Comparison of ENCODE assay signal across 9 cellular contexts in the genomic region with DNA sequence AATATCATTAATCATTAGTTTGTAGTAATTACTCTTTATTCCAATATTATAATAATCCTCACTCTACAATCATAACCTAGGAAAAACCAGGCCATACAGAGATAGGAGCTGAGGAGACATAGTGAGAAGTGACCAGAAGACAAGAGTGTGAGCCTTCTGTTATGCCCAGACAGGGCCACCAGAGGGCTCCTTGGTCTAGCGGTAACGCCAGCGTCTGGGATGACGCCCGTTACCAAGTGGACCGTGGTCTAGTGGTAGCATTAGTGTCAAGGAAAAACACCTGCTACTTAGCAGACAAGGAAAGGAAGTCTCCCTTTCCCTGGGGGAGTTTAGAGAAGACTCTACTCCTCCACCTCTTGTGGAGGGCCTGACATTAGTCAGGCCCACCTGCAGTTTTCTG. TPM values are rescaled to one million over a fixed set of nuclear protein-coding genes. Genes with fewer than 3 reads are reported as not detected.
DNase-seq lines count a peak whose midpoint lies in the region; ATAC-seq, FAIRE-seq and TF ChIP-seq lines count a peak whose summit lies in the region.
"Not testable (repeated sequence)": the region's sequence is repeated elsewhere in the genome, so short reads cannot be mapped to it uniquely, and the experiment has no call there.
"Had no signal": no experiment of that assay in that cellular context is flagged by ENCODE, and none has a peak within 500 bp of the region (broad histone marks: within the 10 kb centered on the region; RNA-seq: fewer than 3 reads in every experiment).

No MANE protein-coding gene starts in this region.

- not testable (repeated sequence) for H3K27me3 Mint-ChIP-seq in activated CD8-positive, alpha-beta T cell treated with anti-CD3 and anti-CD28 coated beads for 36 hours

- not testable (repeated sequence) for H3K23ac ChIP-seq in H1 (ENCODE audit: insufficient read length)

- not testable (repeated sequence) for H3K56ac ChIP-seq in H1 (replicated peaks; ENCODE audit: insufficient read length, low read depth, low read length)

- H3K4ac ChIP-seq in H1 (replicated peaks; ENCODE audit: insufficient read length, low read depth, low read length), result not testable (repeated sequence)

- not testable (repeated sequence) for H4K5ac ChIP-seq in H1 (ENCODE audit: insufficient read length, low read depth, low read length)

- H3K9me2 ChIP-seq in Karpas-422 (replicated peaks; ENCODE audit: insufficient read depth, low read length), result not testable (repeated sequence)

- H3K4me1 ChIP-seq in Karpas-422 (ENCODE audit: low read length); Panc1 (ENCODE audit: control insufficient read depth, insufficient read depth, low read length); H1 (replicated peaks in 1 of 4; ENCODE audit: control insufficient read depth in 3 of 4, insufficient read depth in 4 of 4, low read length in 3 of 4); HepG2 (ENCODE audit: insufficient read depth, low read length): not testable (repeated sequence)

- CTCF ChIA-PET in Panc1 (lab: Charles Lee); activated CD8-positive, alpha-beta T cell treated with anti-CD3 and anti-CD28 coated beads for 36 hours (lab: Charles Lee); HepG2 (lab: Yijun Ruan, JAX; ENCODE audit: low intra/inter-chr PET ratio, low total read pairs): not testable (repeated sequence)
- CTCF ChIA-PET in H1 (lab: Charles Lee; ENCODE audit: partially characterized antibody), result interaction anchor here (0.7 to 4.4 kb wide), 23 partner anchors 8 to 522 kb away, joined by 3 to 30 read pairs (median 3); no protein-coding TSS in a partner anchor

- H4K20me1 ChIP-seq in Karpas-422 (ENCODE audit: insufficient read depth, low read depth, low read length); H1 (replicated peaks in 1 of 2; ENCODE audit: control insufficient read depth in 1 of 2, insufficient read depth in 2 of 2, low read length in 2 of 2); HepG2 (ENCODE audit: insufficient read depth, low read length): not testable (repeated sequence)

- not testable (repeated sequence) for H3K36me3 Mint-ChIP-seq in activated CD8-positive, alpha-beta T cell treated with anti-CD3 and anti-CD28 coated beads for 36 hours (ENCODE audit: low read depth)

- H3K79me2 ChIP-seq in Karpas-422 (ENCODE audit: low read length); H1 (ENCODE audit: control insufficient read depth in 1 of 2, insufficient read depth in 2 of 2, low read length in 2 of 2); HepG2 (ENCODE audit: insufficient read depth, low read length): not testable (repeated sequence)

- TF ChIP-seq RAD21 in H1 (IDR thresholded peaks at IDR 0.05 in 1 of 2, conservative IDR thresholded peaks at IDR 0.05 in 1 of 2; ENCODE audit: low read depth in 2 of 2, low read length in 2 of 2), result peak in 1 of 2 experiments; percentile 28; a peak in 2 of 4 replicates
- not testable (repeated sequence) for TF ChIP-seq RAD21 in HepG2 (CRISPR knock-in tag; IDR thresholded peaks at IDR 0.05)

- not testable (repeated sequence) for H2BK12ac ChIP-seq in H1 (ENCODE audit: low read depth, low read length)

- H3K4me2 ChIP-seq in Karpas-422 (ENCODE audit: low read depth, low read length, poor library complexity, severe bottlenecking); H1 (ENCODE audit: insufficient read depth in 1 of 2, low read depth in 2 of 2, low read length in 2 of 2); HepG2 (ENCODE audit: low read depth, low read length): not testable (repeated sequence)

- H3K9me3 Mint-ChIP-seq in activated CD8-positive, alpha-beta T cell treated with anti-CD3 and anti-CD28 coated beads for 36 hours, result not testable (repeated sequence)

- H2BK15ac ChIP-seq in H1 (ENCODE audit: low read length), result not testable (repeated sequence)

- not testable (repeated sequence) for FAIRE-seq in H1 (lab: Jason Lieb, UNC); HepG2 (lab: Jason Lieb, UNC)

- not testable (repeated sequence) for TF ChIP-seq POLR2A in H1 (IDR thresholded peaks at IDR 0.05; ENCODE audit: control extremely low read depth in 1 of 2, low read depth in 2 of 2, low read length in 2 of 2); HepG2 (IDR thresholded peaks at IDR 0.05; ENCODE audit: insufficient read depth in 1 of 2, low read depth in 2 of 2, low read length in 2 of 2)

- TF ChIP-seq CTCF in GM12875 (IDR thresholded peaks at IDR 0.05; ENCODE audit: borderline replicate concordance, insufficient read depth, low read depth, low read length) (peak; percentile 16; the same call in 1 of the 2 replicates), Panc1 (IDR thresholded peaks at IDR 0.05) (peak; percentile 63), H1 (IDR thresholded peaks at IDR 0.05; ENCODE audit: control extremely low read depth in 1 of 3, insufficient read depth in 1 of 3, low read depth in 1 of 3, low read length in 3 of 3) (peak in 2 of 3 experiments; percentile 1 to 24; a peak in 1 of 4 replicates)
- TF ChIP-seq CTCF in activated CD8-positive, alpha-beta T cell treated with anti-CD3 and anti-CD28 coated beads for 36 hours (IDR thresholded peaks at IDR 0.05), result peak; percentile 24
- not testable (repeated sequence) for TF ChIP-seq CTCF in HepG2 (CRISPR knock-in tag; IDR thresholded peaks at IDR 0.05)

- not testable (repeated sequence) for BruUV-seq in Panc1 (replicated peaks; lab: Mats Ljungman, UMichigan); HepG2 (replicated peaks; lab: Mats Ljungman, UMichigan)

- H3K4me1 Mint-ChIP-seq in activated CD8-positive, alpha-beta T cell treated with anti-CD3 and anti-CD28 coated beads for 36 hours (ENCODE audit: low read depth), result not testable (repeated sequence)

- not testable (repeated sequence) for H3K36me3 ChIP-seq in Karpas-422 (ENCODE audit: insufficient read depth, low read length); Panc1 (ENCODE audit: control insufficient read depth, insufficient read depth, low read length); H1 (ENCODE audit: control insufficient read depth in 2 of 4, insufficient read depth in 4 of 4, low read length in 3 of 4); HepG2 (replicated peaks in 1 of 2; ENCODE audit: control insufficient read depth in 1 of 2, insufficient read depth in 2 of 2, low read length in 2 of 2)

- TF ChIP-seq EP300 in H1 (IDR thresholded peaks at IDR 0.05; ENCODE audit: borderline replicate concordance in 1 of 2, low read depth in 2 of 2, low read length in 2 of 2); HepG2 (IDR thresholded peaks at IDR 0.05; ENCODE audit: low read depth in 2 of 2, low read length in 2 of 2); HepG2 (CRISPR knock-in tag; IDR thresholded peaks at IDR 0.05; ENCODE audit: borderline replicate concordance): not testable (repeated sequence)

- not testable (repeated sequence) for H3K27ac Mint-ChIP-seq in activated CD8-positive, alpha-beta T cell treated with anti-CD3 and anti-CD28 coated beads for 36 hours

- POLR2A ChIA-PET in Panc1 (lab: Charles Lee); activated CD8-positive, alpha-beta T cell treated with anti-CD3 and anti-CD28 coated beads for 36 hours (lab: Charles Lee); H1 (lab: Charles Lee; ENCODE audit: partially characterized antibody); HepG2 (lab: Yijun Ruan, JAX): not testable (repeated sequence)

- not testable (repeated sequence) for H4K8ac ChIP-seq in H1 (ENCODE audit: extremely low read depth, insufficient read depth, low read length)

- H3K14ac ChIP-seq in H1 (ENCODE audit: insufficient read length), result not testable (repeated sequence)

- H2AK5ac ChIP-seq in H1 (ENCODE audit: low read depth, low read length), result not testable (repeated sequence)

- not testable (repeated sequence) for H3K27me3 ChIP-seq in Karpas-422 (ENCODE audit: low read length); Panc1 (ENCODE audit: control insufficient read depth, insufficient read depth, low read length); H1 (replicated peaks in 1 of 4; ENCODE audit: control insufficient read depth in 3 of 4, extremely low read depth in 1 of 4, insufficient read depth in 3 of 4, low read length in 3 of 4); HepG2 (ENCODE audit: control insufficient read depth in 1 of 2, insufficient read depth in 2 of 2, low read length in 2 of 2)

- H3K4me3 Mint-ChIP-seq in activated CD8-positive, alpha-beta T cell treated with anti-CD3 and anti-CD28 coated beads for 36 hours, result not testable (repeated sequence)

- not testable (repeated sequence) for H4K91ac ChIP-seq in H1 (replicated peaks; ENCODE audit: insufficient read length, low read length)

- H3K4me3 ChIP-seq in GM12875 (ENCODE audit: low read depth, low read length); Karpas-422 (ENCODE audit: low read length); Panc1 (ENCODE audit: low read depth in 2 of 2, low read length in 2 of 2); H1 (ENCODE audit: extremely low read depth in 1 of 4, insufficient read depth in 2 of 4, low read depth in 3 of 4, low read length in 4 of 4); HepG2 (replicated peaks in 1 of 3; ENCODE audit: insufficient read depth in 1 of 3, low read depth in 2 of 3, low read length in 3 of 3): not testable (repeated sequence)

- H3K79me1 ChIP-seq in H1 (ENCODE audit: low read depth, low read length), result not testable (repeated sequence)

- H3K27ac ChIP-seq in Karpas-422 (ENCODE audit: low read length); Panc1 (ENCODE audit: low read length); H1 (ENCODE audit: low read depth, low read length); HepG2 (ENCODE audit: extremely low read length, insufficient read depth, low read length): not testable (repeated sequence)

- intact Hi-C loops in Panc1 (cut with micrococcal nuclease; ENCODE audit: unreplicated experiment); activated CD8-positive, alpha-beta T cell treated with anti-CD3 and anti-CD28 coated beads for 36 hours (cut with micrococcal nuclease); HepG2 (cut with micrococcal nuclease; ENCODE audit: unreplicated experiment): not testable (repeated sequence)

- 85% methylated on average over 6 of the region's 6 CpGs; no CpG with 5 or more reads in 1 of the 2 experiments for WGBS in H1 (ENCODE audit: extremely low coverage in 1 of 2, insufficient coverage in 1 of 2, insufficient read length in 1 of 2, insufficient replicate concordance in 2 of 2, low coverage in 1 of 2, low lambda C conversion rate in 2 of 2, missing lambda C conversion rate in 1 of 2), 2 experiments
- WGBS in HepG2 (ENCODE audit: low lambda C conversion rate), result 85% methylated on average over 5 of the region's 6 CpGs

- H2BK120ac ChIP-seq in H1 (replicated peaks; ENCODE audit: low read depth, low read length), result not testable (repeated sequence)

- H3K9ac ChIP-seq in Karpas-422 (ENCODE audit: low read length); H1 (replicated peaks in 1 of 4; ENCODE audit: extremely low read depth in 1 of 4, low read depth in 3 of 4, low read length in 3 of 4); HepG2 (ENCODE audit: insufficient read depth, low read depth, low read length): not testable (repeated sequence)

- not testable (repeated sequence) for H2BK5ac ChIP-seq in H1 (ENCODE audit: low read depth, low read length)

- not testable (repeated sequence) for H2AFZ ChIP-seq in Karpas-422 (ENCODE audit: low read length); H1 (ENCODE audit: low read length); HepG2 (ENCODE audit: low read length)

- DNase-seq in DMS53 treated with DMSO at 0.1 percent for 48 hours (lab: John Stamatoyannopoulos, UW; ENCODE audit: unreplicated experiment), result peak; percentile 32
- DNase-seq in Karpas-422, result peak; percentile 46
- not testable (repeated sequence) for DNase-seq in Panc1 (ENCODE audit: low read depth, low spot score); activated CD8-positive, alpha-beta T cell treated with anti-CD3 and anti-CD28 coated beads for 36 hours; H1 (ENCODE audit: low read depth in 1 of 2, low spot score in 2 of 2); HepG2 (ENCODE audit: low spot score)

- in situ Hi-C loops in Panc1 (cut with HindIII; ENCODE audit: low pct_unique_long_range_greater_than_20kb, low sequenced_read_pairs); HepG2 (cut with HindIII; ENCODE audit: extremely low pct_ligation_motif_present, low pct_unique_long_range_greater_than_20kb): not testable (repeated sequence)

- not testable (repeated sequence) for H3K23me2 ChIP-seq in H1 (ENCODE audit: low read depth, low read length)

- not testable (repeated sequence) for ATAC-seq in Panc1; activated CD8-positive, alpha-beta T cell treated with anti-CD3 and anti-CD28 coated beads for 36 hours; HepG2

- not testable (repeated sequence) for H3K18ac ChIP-seq in H1 (ENCODE audit: extremely low read depth, low read length)

- H3K9me3 ChIP-seq in Karpas-422 (ENCODE audit: low read length); Panc1 (ENCODE audit: control insufficient read depth, insufficient read depth, low read depth, low read length); H1 (ENCODE audit: insufficient read depth in 2 of 2, low read depth in 1 of 2, low read length in 1 of 2); HepG2 (ENCODE audit: low read length): not testable (repeated sequence)

- not testable (repeated sequence) for H2BK20ac ChIP-seq in H1 (ENCODE audit: low read length)

RNA-seq across cellular contexts. Expression of gene DIRAS3, which starts 7.6 kb away (rescaled TPM):
- not detected in 2 replicates for total RNA-seq in Karpas-422 (2014; rRNA removed; shearing (Covaris generic); ENCODE audit: low replicate concordance)
- total RNA-seq in Panc1 (2021; ENCODE audit: unreplicated experiment), result not detected
- not detected for polyA plus RNA-seq in Panc1 (2012; ENCODE audit: insufficient read length)
- total RNA-seq in activated CD8-positive, alpha-beta T cell treated with anti-CD3 and anti-CD28 coated beads for 36 hours, result under 1 TPM; 0.18 to 0.20 TPM
- total RNA-seq in H1 (2021; fragmentation: NEBNext Ultra II Directional; extraction: Animal tissue kit (Norgen Biotek cat#: 25700)), result not detected in 2 replicates
- 0.11 and 0.13 TPM in 2 replicates for polyA plus RNA-seq in H1 (2011; rRNA removed)
- 0.13 TPM for polyA plus RNA-seq in H1 (2011; cell fraction: cytosol; rRNA removed)
- polyA plus RNA-seq in H1 (2011; cell fraction: nucleus; rRNA removed), result 0.07 TPM
- not detected in 4 replicates for polyA plus RNA-seq in H1 (2012, experiment 1 of 2)
- polyA plus RNA-seq in H1 (2012, experiment 2 of 2), result 0.08 TPM
- 0.06 TPM for polyA plus RNA-seq in H1 (2013, experiment 1 of 2)
- polyA plus RNA-seq in H1 (2013, experiment 2 of 2), result not detected
- not detected in 2 replicates for polyA minus RNA-seq in H1 (2011; rRNA and poly(A)+ RNA removed)
- not detected for polyA minus RNA-seq in H1 (2011; cell fraction: cytosol; rRNA and poly(A)+ RNA removed)
- polyA minus RNA-seq in H1 (2011; cell fraction: nucleus; rRNA and poly(A)+ RNA removed), result not detected
- not detected in 2 replicates for total RNA-seq in HepG2 (2016; rRNA removed; fragmentation: Illumina TruSeq; extraction: Trizol)
- total RNA-seq in HepG2 (2016; cell fraction: cytosol; rRNA removed; fragmentation: Illumina TruSeq; extraction: Trizol; ENCODE audit: low read depth), result not detected in 2 replicates
- not detected in 2 replicates for total RNA-seq in HepG2 (2016; cell fraction: insoluble cytoplasmic fraction; rRNA removed; fragmentation: Illumina TruSeq; extraction: Trizol)
- total RNA-seq in HepG2 (2016; cell fraction: membrane; rRNA removed; fragmentation: Illumina TruSeq; extraction: Trizol), result not detected in 2 replicates
- not detected in 2 replicates for total RNA-seq in HepG2 (2016; cell fraction: nucleus; rRNA removed; fragmentation: Illumina TruSeq; extraction: Trizol)
- polyA plus RNA-seq in HepG2 (2011; rRNA removed), result not detected in 2 replicates
- polyA plus RNA-seq in HepG2 (2011; cell fraction: cytosol; rRNA removed), result not detected in 2 replicates
- polyA plus RNA-seq in HepG2 (2011; cell fraction: nucleus; rRNA removed), result not detected in 2 replicates
- not detected in 2 replicates for polyA plus RNA-seq in HepG2 (2012)
- polyA plus RNA-seq in HepG2 (2016; cell fraction: cytosol; fragmentation: Illumina TruSeq; extraction: Trizol; ENCODE audit: low read depth), result not detected in 2 replicates
- polyA plus RNA-seq in HepG2 (2016; cell fraction: insoluble cytoplasmic fraction; fragmentation: Illumina TruSeq; extraction: Trizol; ENCODE audit: low read depth), result not detected in 2 replicates
- polyA plus RNA-seq in HepG2 (2016; cell fraction: membrane; fragmentation: Illumina TruSeq; extraction: Trizol; ENCODE audit: low read depth), result not detected in 2 replicates
- polyA plus RNA-seq in HepG2 (2016; cell fraction: nucleus; fragmentation: Illumina TruSeq; extraction: Trizol; ENCODE audit: insufficient read depth, low read depth), result not detected in 2 replicates
- polyA minus RNA-seq in HepG2 (2011; rRNA and poly(A)+ RNA removed; ENCODE audit: low replicate concordance), result 0.19 TPM in 1 of 2 replicates, not detected in the other
- polyA minus RNA-seq in HepG2 (2011; cell fraction: cytosol; rRNA and poly(A)+ RNA removed), result not detected in 2 replicates
- polyA minus RNA-seq in HepG2 (2011; cell fraction: nucleus; rRNA and poly(A)+ RNA removed), result not detected in 2 replicates
- total RNA-seq: CD4-positive, CD25-positive, alpha-beta regulatory T cell; RPMI7951 had no signal
